In genomic region chr10:92493362-92493761, GRCh38 we compare ENCODE assay signal across 17 cellular contexts.
"Had no signal": no experiment of that assay in that cellular context is flagged by ENCODE, and none has a peak within 500 bp of the region (broad histone marks: within the 10 kb centered on the region; RNA-seq: fewer than 3 reads in every experiment).

No MANE protein-coding gene starts in this region.

- H3K4me1 ChIP-seq: body of pancreas, heart left ventricle, stomach, testis, upper lobe of right lung had no signal

- H3K27ac ChIP-seq: body of pancreas, coronary artery, gastrocnemius medialis, heart left ventricle, stomach, testis, upper lobe of right lung had no signal

- DNase-seq: activated CD4-positive, alpha-beta T cell treated with anti-CD3 and anti-CD28 coated beads for 1 hour; activated CD4-positive, alpha-beta T cell treated with anti-CD3 and anti-CD28 coated beads, Interleukin-2, amount 50 U/mL, for 48 hours; activated naive CD4-positive, alpha-beta T cell treated with anti-CD3 and anti-CD28 coated beads, Interleukin-2, amount 50 U/mL, for 16 hours; amniotic stem cell; body of pancreas; central memory CD4-positive, alpha-beta T cell; effector CD4-positive, alpha-beta T cell; gastrocnemius medialis; heart left ventricle; immature natural killer cell; midbrain; stimulated activated CD4-positive, alpha-beta T cell treated with anti-CD3 and anti-CD28 coated beads, Interleukin-1b, Interleukin-23, amount 100 ng/mL, for 48 hours; stomach; testis; upper lobe of right lung had no signal

- H3K4me3 ChIP-seq: body of pancreas, coronary artery, gastrocnemius medialis, heart left ventricle, stomach, testis, upper lobe of right lung had no signal

- H3K9me3 ChIP-seq: body of pancreas, gastrocnemius medialis, heart left ventricle, stomach, testis, upper lobe of right lung had no signal

- H3K27me3 ChIP-seq: body of pancreas, gastrocnemius medialis, heart left ventricle, stomach, testis, upper lobe of right lung had no signal

- ATAC-seq: body of pancreas, gastrocnemius medialis, heart left ventricle, sciatic nerve, upper lobe of right lung had no signal
